ENCODE assay signal across 23 cellular contexts in genomic region chr14:32637582-32637981, GRCh38.
"Had no signal": no experiment of that assay in that cellular context is flagged by ENCODE, and none has a peak within 500 bp of the region (broad histone marks: within the 10 kb centered on the region; RNA-seq: fewer than 3 reads in every experiment).

No MANE protein-coding gene starts in this region.

- H3K9me3 ChIP-seq: MG63, SJSA1 had no signal

- DNase-seq: IMR-90, Karpas-422, KG1, MG63, NCI-H1092, NCI-H1105 treated with DMSO at 0.1 percent for 48 hours, NCI-H1417 treated with DMSO at 0.1 percent for 48 hours, NCI-H146, NCI-H1694 treated with DMSO at 0.1 percent for 48 hours, NCI-H1930, NCI-H2081, NCI-H2171, NCI-H226, NCI-H446, NCI-H510A, NCI-H524 treated with DMSO at 0.1 percent for 48 hours, NCI-H69, NCI-H774, Right ventricle myocardium superior, RPMI8226, SIG-M5 had no signal

- H3K4me3 ChIP-seq: MG63, SJSA1, SK-N-MC had no signal

- H3K36me3 ChIP-seq: MG63, SJSA1 had no signal

- H3K27me3 ChIP-seq: MG63, SJSA1 had no signal

- H3K4me1 ChIP-seq: SJSA1 had no signal

- H3K27ac ChIP-seq: SJSA1, SK-N-MC had no signal
